ENCODE assay signal across 8 cellular contexts in the genomic region with DNA sequence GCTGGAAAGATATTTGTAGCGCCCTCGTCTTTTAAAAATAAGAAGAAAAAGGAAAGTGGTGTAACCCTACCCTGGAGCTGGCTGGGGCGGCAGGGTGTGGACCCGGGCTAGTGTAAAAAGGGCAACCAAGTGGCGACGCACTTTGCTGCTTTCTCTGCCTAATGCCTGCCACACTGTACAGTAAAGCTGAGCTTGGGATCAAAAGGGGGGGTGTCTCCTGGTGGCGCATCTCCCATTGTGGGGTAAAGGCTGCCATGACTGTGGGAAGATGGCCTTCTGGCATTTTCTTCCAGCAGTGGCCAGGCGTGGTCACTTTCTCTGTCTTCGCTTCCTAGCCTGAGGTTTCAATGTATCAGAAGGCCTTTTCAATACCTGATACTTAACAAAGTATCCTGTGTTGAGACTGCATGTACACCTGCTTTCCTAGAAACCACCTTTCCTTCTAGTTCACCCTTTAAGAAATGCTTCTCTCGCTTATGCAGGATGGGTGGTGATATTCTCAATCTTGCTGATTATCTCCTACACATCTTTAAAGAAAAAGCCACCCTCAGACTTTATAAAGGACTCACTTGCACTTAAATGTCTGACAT.
DNase-seq lines count a peak whose midpoint lies in the region; ATAC-seq and TF ChIP-seq lines count a peak whose summit lies in the region.

No MANE protein-coding gene starts in this region.

- peak; percentile 18 for ATAC-seq in stimulated activated memory B cell treated with anti-CD40 and anti-IgM and Interleukin-4, amounts not matched to agents 10 μg/mL and 1 μg/mL and 100 μg/mL, for 72 hours
- ATAC-seq in HG03025 (IDR thresholded peaks at IDR 0.05; ENCODE audit: low FRiP score, unreplicated experiment), result no peak
- no peak for ATAC-seq in HG03039 (IDR thresholded peaks at IDR 0.05; ENCODE audit: unreplicated experiment)

- H3K4me3 ChIP-seq in NB4 (ENCODE audit: low read depth, low read length) (peak overlapping the region; percentile 84), cardiac fibroblast (replicated peaks in 1 of 2; ENCODE audit: low read depth in 2 of 2, low read length in 2 of 2) (peak overlapping the region; percentile 75 to 85)

- peak overlapping the region; percentile 98 for H3K4me3 Mint-ChIP-seq in stimulated activated memory B cell treated with anti-CD40 and anti-IgM and Interleukin-4, amounts not matched to agents 10 μg/mL and 1 μg/mL and 100 μg/mL, for 72 hours

- peak overlapping the region; percentile 85 for H3K27ac Mint-ChIP-seq in stimulated activated memory B cell treated with anti-CD40 and anti-IgM and Interleukin-4, amounts not matched to agents 10 μg/mL and 1 μg/mL and 100 μg/mL, for 72 hours

- peak; percentile 30 for DNase-seq in EL
- DNase-seq in NB4 (ENCODE audit: low read depth), result peak; percentile 45
- peak; percentile 22 to 32 for DNase-seq in cardiac fibroblast (ENCODE audit: low read depth in 2 of 2)
- peak; percentile 48 for DNase-seq in kidney glomerular epithelial cell (lab: John Stamatoyannopoulos, UW)
- DNase-seq in NCI-H526 treated with DMSO at 0.1 percent for 48 hours (lab: John Stamatoyannopoulos, UW), result no peak

- H3K36me3 Mint-ChIP-seq in stimulated activated memory B cell treated with anti-CD40 and anti-IgM and Interleukin-4, amounts not matched to agents 10 μg/mL and 1 μg/mL and 100 μg/mL, for 72 hours, result peaks cover 15% of the 10 kb centered on the region

- peaks cover 65% of the 10 kb centered on the region for H3K4me1 Mint-ChIP-seq in stimulated activated memory B cell treated with anti-CD40 and anti-IgM and Interleukin-4, amounts not matched to agents 10 μg/mL and 1 μg/mL and 100 μg/mL, for 72 hours

- no peaks in the 10 kb centered on the region for H3K9me3 Mint-ChIP-seq in stimulated activated memory B cell treated with anti-CD40 and anti-IgM and Interleukin-4, amounts not matched to agents 10 μg/mL and 1 μg/mL and 100 μg/mL, for 72 hours

- no peak for TF ChIP-seq POLR2A in NB4 (IDR thresholded peaks at IDR 0.05; ENCODE audit: extremely low read depth, insufficient read length)

- H3K27me3 Mint-ChIP-seq in stimulated activated memory B cell treated with anti-CD40 and anti-IgM and Interleukin-4, amounts not matched to agents 10 μg/mL and 1 μg/mL and 100 μg/mL, for 72 hours, result no peaks in the 10 kb centered on the region

- TF ChIP-seq CTCF in NB4 (IDR thresholded peaks at IDR 0.05; ENCODE audit: low read depth, low read length) (no peak), cardiac fibroblast (IDR thresholded peaks at IDR 0.05; ENCODE audit: low read depth, low read length) (no peak)
